ENCODE assay signal across 14 cellular contexts in genomic region chr14:20799444-20799843, GRCh38. TPM values are rescaled to one million over a fixed set of nuclear protein-coding genes. Genes with fewer than 3 reads are reported as not detected.
DNase-seq lines count a peak whose midpoint lies in the region; ATAC-seq and TF ChIP-seq lines count a peak whose summit lies in the region.
"Had no signal": no experiment of that assay in that cellular context is flagged by ENCODE, and none has a peak within 500 bp of the region (broad histone marks: within the 10 kb centered on the region; RNA-seq: fewer than 3 reads in every experiment).

No MANE protein-coding gene starts in this region.

- intact Hi-C loops in left cardiac atrium (cut with DNase I), result no loop called here
- intact Hi-C loops in CD4-positive, alpha-beta T cell (cut with DNase I, micrococcal nuclease), result no loop called here

- H3F3A ChIP-seq in neural progenitor cell (ENCODE audit: low read depth), result no peaks in the 10 kb centered on the region

- H3K4me3 Mint-ChIP-seq in neural progenitor cell (peak overlapping the region; percentile 32), type B pancreatic cell (peak overlapping the region; percentile 80)
- no peak overlapping the region for H3K4me3 Mint-ChIP-seq in CD4-positive, alpha-beta T cell
- H3K4me3 Mint-ChIP-seq: activated CD4-positive, alpha-beta T cell treated with anti-CD3 and anti-CD28 coated beads, Interleukin-2, amount 10 ng/mL, durations not matched to agents 7 days and 5 days; activated naive CD4-positive, alpha-beta T cell treated with anti-CD3 and anti-CD28 coated beads for 36 hours had no signal

- H3K27ac ChIP-seq in cardiac muscle cell, result peak overlapping the region; percentile 99
- H3K27ac ChIP-seq in neural progenitor cell, result no peak overlapping the region
- H3K27ac ChIP-seq in CD4-positive, alpha-beta T cell (ENCODE audit: low read depth, low read length), result no peak overlapping the region

- H3K4me1 Mint-ChIP-seq in neural progenitor cell (peaks cover 16% of the 10 kb centered on the region), type B pancreatic cell (ENCODE audit: unreplicated experiment) (peaks cover 26% of the 10 kb centered on the region)
- H3K4me1 Mint-ChIP-seq in CD4-positive, alpha-beta T cell (ENCODE audit: low read depth), result peaks cover 7% of the 10 kb centered on the region

- H3K36me3 Mint-ChIP-seq in neural progenitor cell, result no peaks in the 10 kb centered on the region
- no peaks in the 10 kb centered on the region for H3K36me3 Mint-ChIP-seq in type B pancreatic cell
- no peaks in the 10 kb centered on the region for H3K36me3 Mint-ChIP-seq in CD4-positive, alpha-beta T cell (ENCODE audit: low read depth)

- TF ChIP-seq CTCF in cardiac muscle cell (IDR thresholded peaks at IDR 0.05; ENCODE audit: low read depth, low read length) (no peak), neural progenitor cell (IDR thresholded peaks at IDR 0.05) (no peak), type B pancreatic cell (conservative IDR thresholded peaks at IDR 0.05) (no peak)
- TF ChIP-seq CTCF in CD4-positive, alpha-beta T cell (IDR thresholded peaks at IDR 0.05), result no peak

- H3K4me2 ChIP-seq in neural progenitor cell, result peak overlapping the region; percentile 67

- peak overlapping the region; percentile 97 for H2AFZ ChIP-seq in neural progenitor cell (replicated peaks)

- peak overlapping the region; percentile 95 for H3K27ac Mint-ChIP-seq in neural progenitor cell
- H3K27ac Mint-ChIP-seq in type B pancreatic cell, result peak overlapping the region; percentile 94
- H3K27ac Mint-ChIP-seq in CD4-positive, alpha-beta T cell, result no peak overlapping the region
- H3K27ac Mint-ChIP-seq: activated CD4-positive, alpha-beta T cell treated with anti-CD3 and anti-CD28 coated beads, Interleukin-2, amount 10 ng/mL, durations not matched to agents 7 days and 5 days; activated naive CD4-positive, alpha-beta T cell treated with anti-CD3 and anti-CD28 coated beads for 36 hours had no signal

- no peaks in the 10 kb centered on the region for H3K36me3 ChIP-seq in cardiac muscle cell
- H3K36me3 ChIP-seq in neural progenitor cell, result no peaks in the 10 kb centered on the region

- no peaks in the 10 kb centered on the region for H4K20me1 ChIP-seq in neural progenitor cell (ENCODE audit: low read depth)

- H3K27me3 ChIP-seq in cardiac muscle cell, result no peaks in the 10 kb centered on the region
- H3K27me3 ChIP-seq in neural progenitor cell, result no peaks in the 10 kb centered on the region
- no peaks in the 10 kb centered on the region for H3K27me3 ChIP-seq in CD4-positive, alpha-beta T cell (ENCODE audit: control insufficient read depth, insufficient read depth, low read length)

- no peaks in the 10 kb centered on the region for H3K9me3 ChIP-seq in cardiac muscle cell (ENCODE audit: low read depth)
- no peaks in the 10 kb centered on the region for H3K9me3 ChIP-seq in neural progenitor cell (ENCODE audit: low read depth)
- no peaks in the 10 kb centered on the region for H3K9me3 ChIP-seq in CD4-positive, alpha-beta T cell (ENCODE audit: control insufficient read depth, low read length)

- peak overlapping the region; percentile 5 for H3K4me3 ChIP-seq in cardiac muscle cell
- no peak overlapping the region for H3K4me3 ChIP-seq in neural progenitor cell

- peaks cover 23% of the 10 kb centered on the region for H3K4me1 ChIP-seq in cardiac muscle cell (ENCODE audit: low read depth)
- peaks cover 18% of the 10 kb centered on the region for H3K4me1 ChIP-seq in neural progenitor cell

- CTCF ChIA-PET in CD4-positive, alpha-beta T cell (lab: Charles Lee), result no interaction called here

- peak in 1 of 2 donors; percentile 23 for DNase-seq in cardiac muscle cell (ENCODE audit: low read depth in 1 of 2, low spot score in 1 of 2)
- no peak for DNase-seq in left cardiac atrium
- peak; percentile 31 for DNase-seq in foreskin melanocyte
- DNase-seq in neural progenitor cell (ENCODE audit: low spot score), result peak; percentile 32
- DNase-seq in type B pancreatic cell (ENCODE audit: extremely low spot score, unreplicated experiment), result no peak
- DNase-seq in CD4-positive, alpha-beta T cell, result no peak
- DNase-seq in activated CD4-positive, CD25-positive, alpha-beta regulatory T cell (lab: John Stamatoyannopoulos, UW), result no peak
- DNase-seq: activated CD4-positive, alpha-beta T cell treated with anti-CD3 and anti-CD28 coated beads, Interleukin-2, amount 10 ng/mL, durations not matched to agents 7 days and 5 days; activated naive CD4-positive, alpha-beta T cell treated with anti-CD3 and anti-CD28 coated beads for 36 hours; effector CD4-positive, alpha-beta T cell; NCI-H2227 treated with DMSO at 0.1 percent for 48 hours; SHP77 had no signal

- H3K9me3 Mint-ChIP-seq in neural progenitor cell (no peaks in the 10 kb centered on the region), type B pancreatic cell (no peaks in the 10 kb centered on the region)
- no peaks in the 10 kb centered on the region for H3K9me3 Mint-ChIP-seq in CD4-positive, alpha-beta T cell
- H3K9me3 Mint-ChIP-seq: activated CD4-positive, alpha-beta T cell treated with anti-CD3 and anti-CD28 coated beads, Interleukin-2, amount 10 ng/mL, durations not matched to agents 7 days and 5 days; activated naive CD4-positive, alpha-beta T cell treated with anti-CD3 and anti-CD28 coated beads for 36 hours had no signal

- H3K79me2 ChIP-seq in neural progenitor cell (ENCODE audit: low read depth), result no peaks in the 10 kb centered on the region

- ATAC-seq in left cardiac atrium (no peak), GM18868 (IDR thresholded peaks at IDR 0.05; ENCODE audit: unreplicated experiment) (no peak)
- ATAC-seq in CD4-positive, alpha-beta T cell (ENCODE audit: poor library complexity), result no peak

- H3K9ac ChIP-seq in neural progenitor cell, result no peak overlapping the region

- POLR2A ChIA-PET in CD4-positive, alpha-beta T cell (lab: Charles Lee), result no interaction called here

- H3K27me3 Mint-ChIP-seq in neural progenitor cell (ENCODE audit: insufficient read depth, low read depth) (peaks cover 4% of the 10 kb centered on the region), type B pancreatic cell (no peaks in the 10 kb centered on the region)
- peaks cover 6% of the 10 kb centered on the region for H3K27me3 Mint-ChIP-seq in CD4-positive, alpha-beta T cell
- H3K27me3 Mint-ChIP-seq: activated CD4-positive, alpha-beta T cell treated with anti-CD3 and anti-CD28 coated beads, Interleukin-2, amount 10 ng/mL, durations not matched to agents 7 days and 5 days had no signal

RNA-seq across cellular contexts. Expression of gene RNASE1, which starts 3.2 kb away (rescaled TPM):
- total RNA-seq in cardiac muscle cell (1.3 and 3.6 TPM in 2 replicates), left cardiac atrium (100 to 1,000 TPM; 295 to 632 TPM), neural progenitor cell (ENCODE audit: low replicate concordance) (5.7 TPM in 1 of 2 replicates, not detected in the other), type B pancreatic cell (ENCODE audit: low replicate concordance) (476 and 793 TPM in 2 replicates)
- 2.5 and 5.7 TPM in 2 replicates for polyA plus RNA-seq in cardiac muscle cell
- total RNA-seq in CD4-positive, alpha-beta T cell, result not detected
- total RNA-seq: activated CD4-positive, alpha-beta T cell treated with anti-CD3 and anti-CD28 coated beads, Interleukin-2, amount 10 ng/mL, durations not matched to agents 7 days and 5 days; activated naive CD4-positive, alpha-beta T cell treated with anti-CD3 and anti-CD28 coated beads for 36 hours had no signal

RNA-seq across cellular contexts. Expression of gene RNASE6, which starts 18.4 kb away (rescaled TPM):
- not detected in 2 replicates for total RNA-seq in cardiac muscle cell
- 0.60 TPM in 1 of 2 replicates, not detected in the other for polyA plus RNA-seq in cardiac muscle cell
- 10 to 100 TPM in 1 of 2 donors, 1 to 10 TPM in 1; 6.9 to 16.1 TPM for total RNA-seq in left cardiac atrium
- not detected in 2 replicates for total RNA-seq in neural progenitor cell (ENCODE audit: low replicate concordance)
- 0.97 and 1.1 TPM in 2 replicates for total RNA-seq in type B pancreatic cell (ENCODE audit: low replicate concordance)
- 1 to 10 TPM in 1 of 2 experiments, under 1 TPM in 1; 0.66 to 1.5 TPM for total RNA-seq in CD4-positive, alpha-beta T cell
- total RNA-seq: osteoblast had no signal

RNA-seq across cellular contexts. Expression of gene EDDM3B, which starts 31.2 kb away (rescaled TPM):
- total RNA-seq in cardiac muscle cell, result 1.8 TPM in 1 of 2 replicates, not detected in the other
- polyA plus RNA-seq in cardiac muscle cell, result 0.26 and 5.2 TPM in 2 replicates
- not detected for total RNA-seq in left cardiac atrium
- not detected in 2 replicates for total RNA-seq in neural progenitor cell (ENCODE audit: low replicate concordance)
- not detected in 2 replicates for total RNA-seq in type B pancreatic cell (ENCODE audit: low replicate concordance)
- total RNA-seq in CD4-positive, alpha-beta T cell, result not detected
- total RNA-seq: activated CD4-positive, alpha-beta T cell treated with anti-CD3 and anti-CD28 coated beads, Interleukin-2, amount 10 ng/mL, durations not matched to agents 7 days and 5 days; activated naive CD4-positive, alpha-beta T cell treated with anti-CD3 and anti-CD28 coated beads for 36 hours; osteoblast had no signal

RNA-seq across cellular contexts. Expression of gene EDDM3A, which starts 53.8 kb away (rescaled TPM):
- total RNA-seq in cardiac muscle cell, result not detected in 2 replicates
- 0.15 and 0.25 TPM in 2 replicates for polyA plus RNA-seq in cardiac muscle cell
- total RNA-seq in left cardiac atrium, result not detected
- total RNA-seq in neural progenitor cell (ENCODE audit: low replicate concordance), result not detected in 2 replicates
- total RNA-seq in type B pancreatic cell (ENCODE audit: low replicate concordance), result not detected in 2 replicates
- total RNA-seq in CD4-positive, alpha-beta T cell, result not detected
- total RNA-seq: activated CD4-positive, alpha-beta T cell treated with anti-CD3 and anti-CD28 coated beads, Interleukin-2, amount 10 ng/mL, durations not matched to agents 7 days and 5 days; activated naive CD4-positive, alpha-beta T cell treated with anti-CD3 and anti-CD28 coated beads for 36 hours; osteoblast had no signal

Comparison
In these comparisons a context has a peak if more than half of its experiments do, and no peak if none do; other contexts are left out.
1. RNA of gene RNASE1, which starts 3.2 kb away (total RNA-seq): 295 to 632 TPM in left cardiac atrium and 476 to 793 TPM in type B pancreatic cell; 1.3 to 3.6 TPM in cardiac muscle cell, 5.7 TPM in neural progenitor cell and not detected in CD4-positive, alpha-beta T cell; every median in the first group is over 10 times any median in the second.
2. DNase-seq: peak in foreskin melanocyte (single experiment) and neural progenitor cell (single experiment); none in left cardiac atrium (single experiment), type B pancreatic cell (single experiment), CD4-positive, alpha-beta T cell (0 of 10) and activated CD4-positive, CD25-positive, alpha-beta regulatory T cell (0 of 4).